17 cellular contexts compared by ENCODE assay signal in the genomic region with DNA sequence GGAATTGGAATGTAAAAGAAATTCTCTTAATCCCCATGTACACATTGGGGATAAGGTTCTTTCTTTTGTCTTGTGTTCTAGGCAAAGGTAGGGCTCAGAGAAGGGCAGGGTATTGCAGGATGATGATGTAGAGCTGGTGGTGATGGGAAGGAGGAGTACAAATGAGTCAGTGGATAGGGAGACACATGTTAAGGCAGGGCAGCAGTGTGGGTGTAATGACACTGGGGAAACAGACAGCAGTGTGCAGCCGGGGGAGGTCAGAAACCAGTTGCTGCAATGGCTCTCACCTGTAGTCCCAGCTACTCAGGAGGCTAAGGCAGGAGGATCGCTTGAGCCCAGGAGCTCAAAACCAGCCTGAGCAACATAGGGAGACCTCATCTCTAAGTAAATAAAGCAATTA. TPM values are rescaled to one million over a fixed set of nuclear protein-coding genes. Genes with fewer than 3 reads are reported as not detected.
A peak's percentile ranks its signal among the peaks of the same experiment; 100 is the strongest.
DNase-seq lines count a peak whose midpoint lies in the region; ATAC-seq, FAIRE-seq and TF ChIP-seq lines count a peak whose summit lies in the region.
"Had no signal": no experiment of that assay in that cellular context is flagged by ENCODE, and none has a peak within 500 bp of the region (broad histone marks: within the 10 kb centered on the region; RNA-seq: fewer than 3 reads in every experiment).

No MANE protein-coding gene starts in this region.

- intact Hi-C loops in left lung (cut with DNase I) (no loop called here), left cardiac atrium (cut with DNase I) (no loop called here)

- H3K9me3 ChIP-seq in left lung (no peaks in the 10 kb centered on the region), SJCRH30 (replicated peaks) (no peaks in the 10 kb centered on the region)
- H3K9me3 ChIP-seq: adrenal gland, BE2C, heart left ventricle had no signal

- H3K27ac ChIP-seq in left lung (no peak overlapping the region), SJCRH30 (no peak overlapping the region)
- H3K27ac ChIP-seq: adrenal gland, heart left ventricle had no signal

- peak; percentile 79 for FAIRE-seq in urothelium cell line (lab: Jason Lieb, UNC)

- TF ChIP-seq CTCF in left lung (IDR thresholded peaks at IDR 0.05) = no peak

- H3K4me3 ChIP-seq in left lung (peak overlapping the region in 1 of 2 donors; percentile 44), SJCRH30 (no peak overlapping the region)
- H3K4me3 ChIP-seq: adrenal gland had no signal

- H3K4me1 ChIP-seq in left lung (peaks cover 0 to 42% of the 10 kb centered on the region in 2 donors), SJCRH30 (no peaks in the 10 kb centered on the region)
- H3K4me1 ChIP-seq: adrenal gland, BE2C had no signal

- ATAC-seq in left lung (peak; percentile 17), left cardiac atrium (no peak)
- ATAC-seq: heart left ventricle, Panc1 had no signal

- H3K36me3 ChIP-seq in left lung (peaks cover 0 to 35% of the 10 kb centered on the region in 2 donors), SJCRH30 (no peaks in the 10 kb centered on the region)
- H3K36me3 ChIP-seq: adrenal gland, BE2C had no signal

- H3K27me3 ChIP-seq in left lung (peaks cover 0 to 4% of the 10 kb centered on the region in 2 donors), SJCRH30 (no peaks in the 10 kb centered on the region)
- H3K27me3 ChIP-seq: adrenal gland had no signal

- DNase-seq in stimulated activated CD4-positive, alpha-beta T cell treated with anti-CD3 and anti-CD28 coated beads, Interleukin-15, amount 100 ng/mL, for 24 hours = peak; percentile 59
- no peak for DNase-seq in stimulated activated CD4-positive, alpha-beta T cell treated with anti-CD3 and anti-CD28 coated beads, Interleukin-12 subunit alpha, Interleukin-12 subunit beta, amount 100 ng/mL, for 4 hours
- DNase-seq in activated T-cell treated with anti-CD3 and anti-CD28 coated beads, Interleukin-2, amount 50 U/mL, for 48 hours = peak; percentile 50 to 65
- DNase-seq in left lung (no peak), urothelium cell line (ENCODE audit: low spot score) (no peak), NCI-H146 treated with DMSO at 0.1 percent for 48 hours (lab: John Stamatoyannopoulos, UW; ENCODE audit: unreplicated experiment) (no peak), SJCRH30 (no peak), left cardiac atrium (no peak)
- DNase-seq: adrenal gland, BE2C, heart left ventricle, kidney glomerular epithelial cell, NCI-H1092, NCI-H510A treated with DMSO at 0.1 percent for 48 hours had no signal

RNA-seq across cellular contexts. Expression of a gene that starts 5.1 kb away (rescaled TPM):
- 1 to 10 TPM; 2.0 to 6.6 TPM for total RNA-seq in left lung
- 0.05 and 0.36 TPM in 2 replicates for total RNA-seq in SJCRH30 (2014; rRNA removed; shearing (Covaris generic))
- total RNA-seq in left cardiac atrium = 1 to 10 TPM in 1 of 2 donors, under 1 TPM in 1; 0.71 to 2.0 TPM
- total RNA-seq: progenitor cell of endocrine pancreas had no signal

RNA-seq across cellular contexts. Expression of a gene that starts 36.8 kb away (rescaled TPM):
- total RNA-seq in left lung (not detected), left cardiac atrium (not detected)
- total RNA-seq in SJCRH30 (2014; rRNA removed; shearing (Covaris generic)) = not detected in 2 replicates
- total RNA-seq: adrenal gland, heart left ventricle, progenitor cell of endocrine pancreas, ureter had no signal

Comparison
In these comparisons a context has a peak if more than half of its experiments do, and no peak if none do; other contexts are left out.
1. DNase-seq: peak in stimulated activated CD4-positive, alpha-beta T cell treated with anti-CD3 and anti-CD28 coated beads, Interleukin-15, amount 100 ng/mL, for 24 hours (single experiment) and activated T-cell treated with anti-CD3 and anti-CD28 coated beads, Interleukin-2, amount 50 U/mL, for 48 hours (2 of 2); none in stimulated activated CD4-positive, alpha-beta T cell treated with anti-CD3 and anti-CD28 coated beads, Interleukin-12 subunit alpha, Interleukin-12 subunit beta, amount 100 ng/mL, for 4 hours (single experiment), left lung (0 of 2), urothelium cell line (single experiment), NCI-H146 treated with DMSO at 0.1 percent for 48 hours (single experiment), SJCRH30 (0 of 2) and left cardiac atrium (single experiment).